ENCODE assay signal across 9 cellular contexts in the genomic region with DNA sequence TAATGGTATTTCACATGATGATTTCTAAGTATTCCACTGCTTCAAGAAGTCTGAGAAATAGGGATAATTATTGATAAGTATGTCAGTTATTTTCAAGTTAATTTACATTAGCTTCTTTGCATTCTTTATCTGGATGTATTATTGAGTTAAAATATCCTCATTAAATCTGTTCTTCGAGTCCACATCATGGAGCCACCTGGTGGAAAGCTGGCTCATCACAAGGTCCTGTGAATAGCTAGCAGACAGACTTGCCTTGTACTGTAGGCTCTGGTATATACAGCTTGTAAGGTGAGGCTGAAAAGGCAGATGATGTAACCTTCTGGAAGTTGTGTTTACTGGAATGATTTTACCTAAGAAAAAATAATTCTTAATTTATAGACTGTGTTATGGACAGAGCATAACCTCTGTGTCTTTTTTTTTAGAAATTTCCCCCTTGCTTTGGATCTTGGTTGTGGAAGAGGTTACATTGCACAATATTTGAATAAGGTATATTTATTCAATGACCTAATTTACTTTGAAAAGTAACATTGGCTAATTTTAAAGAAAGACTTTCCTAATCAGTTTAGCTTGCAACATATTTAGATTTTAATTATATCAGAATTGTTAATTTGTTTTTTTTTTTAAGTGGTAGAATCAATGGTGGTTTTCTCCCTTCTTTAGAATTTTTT. TPM values are rescaled to one million over a fixed set of nuclear protein-coding genes. Genes with fewer than 3 reads are reported as not detected.
DNase-seq lines count a peak whose midpoint lies in the region; ATAC-seq and TF ChIP-seq lines count a peak whose summit lies in the region.
"Had no signal": no experiment of that assay in that cellular context is flagged by ENCODE, and none has a peak within 500 bp of the region (broad histone marks: within the 10 kb centered on the region; RNA-seq: fewer than 3 reads in every experiment).

No MANE protein-coding gene starts in this region.

- no peak overlapping the region for H2BK15ac ChIP-seq in mesendoderm (replicated peaks; ENCODE audit: low read depth)

- no peak overlapping the region for H4K5ac ChIP-seq in mesendoderm (ENCODE audit: low read length)

- no peaks in the 10 kb centered on the region for H3K27me3 ChIP-seq in mesendoderm (ENCODE audit: insufficient read depth, low read length, poor library complexity)
- H3K27me3 ChIP-seq: BLaER1 had no signal

- peak; percentile 31 for ATAC-seq in GM21423 (IDR thresholded peaks at IDR 0.05; ENCODE audit: unreplicated experiment)
- ATAC-seq in HG03095 (IDR thresholded peaks at IDR 0.05; ENCODE audit: unreplicated experiment): no peak

- DNase-seq in NCI-H1436 (lab: John Stamatoyannopoulos, UW): peak; percentile 40
- DNase-seq in NCI-H1436 treated with DMSO at 0.1 percent for 48 hours (lab: John Stamatoyannopoulos, UW): no peak
- DNase-seq in Kasumi-1 (lab: John Stamatoyannopoulos, UW): peak; percentile 49 to 63
- DNase-seq in SK-MEL-5 (ENCODE audit: low read depth, low spot score): peak; percentile 82
- peak; percentile 71 to 73 for DNase-seq in cardiac fibroblast (ENCODE audit: low read depth in 2 of 2)
- DNase-seq in mesendoderm: peak; percentile 81

- no peak overlapping the region for H3K9ac ChIP-seq in mesendoderm (ENCODE audit: low read length)
- H3K9ac ChIP-seq: BLaER1 had no signal

- no peak overlapping the region for H3K56ac ChIP-seq in mesendoderm (ENCODE audit: low read length)

- H3K4me3 ChIP-seq in cardiac fibroblast (replicated peaks in 1 of 2; ENCODE audit: low read depth in 2 of 2, low read length in 2 of 2) (no peak overlapping the region), mesendoderm (ENCODE audit: low read length) (no peak overlapping the region)
- H3K4me3 ChIP-seq: BLaER1 had no signal

- H2BK5ac ChIP-seq in mesendoderm (ENCODE audit: low read length): no peak overlapping the region

- peaks cover 2% of the 10 kb centered on the region for H3K4me1 ChIP-seq in mesendoderm (ENCODE audit: control insufficient read depth, low read depth, low read length)

- in situ Hi-C loops in SK-MEL-5 (cut with HindIII; ENCODE audit: low pct_unique_long_range_greater_than_20kb, low sequenced_read_pairs): no loop called here

- peak; percentile 69 for TF ChIP-seq CTCF in cardiac fibroblast (IDR thresholded peaks at IDR 0.05; ENCODE audit: low read depth, low read length)

- no peak overlapping the region for H2AK5ac ChIP-seq in mesendoderm (ENCODE audit: low read length)

- H3K18ac ChIP-seq in mesendoderm (ENCODE audit: low read length): no peak overlapping the region

- H2BK120ac ChIP-seq in mesendoderm (ENCODE audit: low read depth, low read length): no peak overlapping the region

- WGBS in mesendoderm (ENCODE audit: extremely low coverage, insufficient coverage, low lambda C conversion rate): no CpG with 5 or more reads among the region's 1 CpG

- H3K4ac ChIP-seq in mesendoderm (ENCODE audit: low read depth, low read length): no peak overlapping the region

- H3K36me3 ChIP-seq in mesendoderm (ENCODE audit: control insufficient read depth, insufficient read depth, low read length): peaks cover 6% of the 10 kb centered on the region

- H3K79me1 ChIP-seq in mesendoderm (ENCODE audit: low read length): peaks cover 8% of the 10 kb centered on the region

- no peak overlapping the region for H3K27ac ChIP-seq in mesendoderm (ENCODE audit: low read depth, low read length)
- H3K27ac ChIP-seq: BLaER1 had no signal

- no peak overlapping the region for H3K23ac ChIP-seq in mesendoderm (ENCODE audit: low read length)

- H3K79me2 ChIP-seq in mesendoderm (ENCODE audit: control insufficient read depth, insufficient read depth, low read length): peaks cover 29% of the 10 kb centered on the region

- no peak overlapping the region for H4K8ac ChIP-seq in mesendoderm (ENCODE audit: low read depth, low read length)

- no peak overlapping the region for H3K4me2 ChIP-seq in mesendoderm (ENCODE audit: low read length)

RNA-seq across cellular contexts. Expression of a gene that starts 3.5 kb away (rescaled TPM):
- total RNA-seq in SK-MEL-5 (2014; rRNA removed; shearing (Covaris generic)): 30.3 and 30.5 TPM in 2 replicates
- 13.8 and 18.7 TPM in 2 replicates for polyA plus RNA-seq in SK-MEL-5 (2015; cell fraction: cytosol; rRNA removed)
- 48.2 and 113 TPM in 2 replicates for polyA plus RNA-seq in SK-MEL-5 (2015; cell fraction: nucleus; rRNA removed)
- polyA plus RNA-seq in mesendoderm (2013, experiment 1 of 2): 23.3 TPM
- polyA plus RNA-seq in mesendoderm (2013, experiment 2 of 2): 23.6 TPM

RNA-seq across cellular contexts. Expression of a gene that starts 3.6 kb away (rescaled TPM):
- 22.8 and 24.9 TPM in 2 replicates for total RNA-seq in SK-MEL-5 (2014; rRNA removed; shearing (Covaris generic))
- 14.6 and 18.8 TPM in 2 replicates for polyA plus RNA-seq in SK-MEL-5 (2015; cell fraction: cytosol; rRNA removed)
- 35.0 and 37.5 TPM in 2 replicates for polyA plus RNA-seq in SK-MEL-5 (2015; cell fraction: nucleus; rRNA removed)
- 56.8 TPM for polyA plus RNA-seq in mesendoderm (2013, experiment 1 of 2)
- 57.3 TPM for polyA plus RNA-seq in mesendoderm (2013, experiment 2 of 2)
